8 cellular contexts compared by ENCODE assay signal in the genomic region with DNA sequence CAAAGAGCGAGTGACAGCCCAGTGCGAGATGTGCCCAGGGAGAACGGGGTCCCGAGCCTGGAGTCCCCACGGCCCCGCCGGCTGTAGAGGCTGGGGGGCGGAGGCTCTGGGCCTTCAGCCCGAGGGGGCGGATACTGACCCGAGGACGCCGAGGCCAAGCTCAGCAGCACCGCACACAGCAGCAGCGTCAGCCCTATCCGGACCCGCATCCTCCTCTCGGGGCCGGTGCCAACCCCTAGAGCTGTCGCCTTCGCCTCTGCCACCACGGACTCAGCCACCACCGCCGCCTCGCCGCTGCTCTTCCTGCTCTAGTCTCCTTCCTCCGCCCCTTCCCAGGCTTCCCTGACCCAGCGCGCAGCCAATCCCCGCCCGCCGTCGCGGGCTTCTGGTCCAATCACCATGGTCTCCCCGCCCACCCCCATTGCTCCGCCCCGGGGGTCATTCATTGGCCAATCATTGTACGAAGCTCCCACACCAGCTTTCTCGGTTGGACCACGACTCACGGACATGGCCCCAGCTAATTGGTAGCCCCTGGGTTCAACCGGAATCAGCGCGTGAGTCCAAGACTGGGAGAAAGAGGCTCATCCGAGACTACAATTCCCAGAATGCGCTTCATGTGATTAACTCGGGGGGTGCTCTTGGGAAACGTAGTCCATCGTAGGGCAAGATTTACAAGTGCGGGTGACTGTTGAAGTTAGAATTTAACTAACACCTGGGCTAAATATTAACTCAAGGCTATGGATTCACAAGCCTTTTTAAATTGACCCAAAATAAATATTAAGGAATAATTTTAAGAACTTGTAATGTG. TPM values are rescaled to one million over a fixed set of nuclear protein-coding genes. Genes with fewer than 3 reads are reported as not detected.
DNase-seq lines count a peak whose midpoint lies in the region; ATAC-seq and TF ChIP-seq lines count a peak whose summit lies in the region.

A gene (minus strand): TSS at position 318 of the 808 bp plus-strand sequence. CDS start 109 bp downstream, at position 209.

- H3K4me3 ChIP-seq in GM12864 (ENCODE audit: low read depth, low read length) (peak within 1 kb of the TSS; percentile 89), ovary (peak within 1 kb of the TSS; percentile 96), thyroid gland (replicated peaks in 1 of 3) (peak within 1 kb of the TSS; percentile 68 to 99 (median 91))

- intact Hi-C loops in Right ventricle myocardium inferior (cut with DNase I) (no loop called here), ovary (cut with DNase I) (no loop called here), thyroid gland (cut with DNase I) (no loop called here)

- peak; percentile 94 for ATAC-seq in HG02759 (IDR thresholded peaks at IDR 0.05; ENCODE audit: unreplicated experiment)
- ATAC-seq in Right ventricle myocardium inferior, result peak; percentile 100

- H3K36me3 ChIP-seq in ovary (no peaks in the 10 kb centered on the region), thyroid gland (no peaks in the 10 kb centered on the region)

- H3K9me3 ChIP-seq in ovary (no peaks in the 10 kb centered on the region), thyroid gland (no peaks in the 10 kb centered on the region)

- no peak for TF ChIP-seq EP300 in ovary (IDR thresholded peaks at IDR 0.05)

- TF ChIP-seq CTCF in GM12864 (IDR thresholded peaks at IDR 0.05; ENCODE audit: low read depth, low read length, missing control alignments), result no peak
- no peak for TF ChIP-seq CTCF in ovary (IDR thresholded peaks at IDR 0.05)
- no peak for TF ChIP-seq CTCF in thyroid gland (IDR thresholded peaks at IDR 0.05)

- TF ChIP-seq POLR2A in ovary (IDR thresholded peaks at IDR 0.05) (peak; percentile 56), thyroid gland (IDR thresholded peaks at IDR 0.05) (peak; percentile 31 to 85)

- peak; percentile 99 for DNase-seq in GM12864 (ENCODE audit: low read depth)
- DNase-seq in NCI-H1417 (lab: John Stamatoyannopoulos, UW), result peak; percentile 100
- DNase-seq in SW 1271 (lab: John Stamatoyannopoulos, UW), result peak; percentile 98 to 99
- peak; percentile 100 for DNase-seq in activated naive CD8-positive, alpha-beta T cell treated with anti-CD3 and anti-CD28 coated beads, Interleukin-2, amount 50 U/mL, for 16 hours (ENCODE audit: low read depth, low spot score)
- peak; percentile 99 for DNase-seq in Right ventricle myocardium inferior (ENCODE audit: missing footprints)
- DNase-seq in ovary, result peak; percentile 99 to 100 (median 99)
- DNase-seq in thyroid gland, result peak; percentile 100

- H3K27me3 ChIP-seq in ovary (no peaks in the 10 kb centered on the region), thyroid gland (no peaks in the 10 kb centered on the region)

- 0 to 1% (median 0%) methylated on average over 49 to 50 of the region's 50 CpGs for WGBS in ovary, 3 donors
- WGBS in thyroid gland, 2 donors, result 1% methylated on average over 27 to 33 of the region's 50 CpGs

- H3K4me1 ChIP-seq in ovary (ENCODE audit: insufficient read depth) (peaks cover 4% of the 10 kb centered on the region), thyroid gland (peaks cover 15 to 22% of the 10 kb centered on the region in 2 donors)

- H3K27ac ChIP-seq in ovary (peak within 1 kb of the TSS in 1 of 2 donors; percentile 59), thyroid gland (peak within 1 kb of the TSS in 2 of 3 donors; percentile 50 to 59)

RNA-seq across cellular contexts. Expression of the gene that starts here (rescaled TPM):
- total RNA-seq in Right ventricle myocardium inferior (54.9 TPM), ovary (10 to 100 TPM; 27.8 to 68.2 (median 57.3) TPM), thyroid gland (10 to 100 TPM; 65.4 to 96.2 (median 89.6) TPM)
- 10 to 100 TPM; 15.6 to 41.5 TPM for polyA plus RNA-seq in ovary
